7 cellular contexts compared by ENCODE assay signal in genomic region chr1:1013105-1013921, GRCh38. TPM values are rescaled to one million over a fixed set of nuclear protein-coding genes. Genes with fewer than 3 reads are reported as not detected.
DNase-seq lines count a peak whose midpoint lies in the region; ATAC-seq, FAIRE-seq and TF ChIP-seq lines count a peak whose summit lies in the region.

TSS of gene ISG15 (plus strand) at chr1:1013497. CDS start at chr1:1013574, 77 bp downstream.

- H3K9me3 Mint-ChIP-seq in central memory CD8-positive, alpha-beta T cell = no peaks in the 10 kb centered on the region

- H3K4me1 Mint-ChIP-seq in central memory CD8-positive, alpha-beta T cell = peaks cover 27% of the 10 kb centered on the region

- H3K36me3 Mint-ChIP-seq in central memory CD8-positive, alpha-beta T cell (ENCODE audit: insufficient read depth) = peaks cover 12% of the 10 kb centered on the region

- H3K4me3 ChIP-seq in keratinocyte (ENCODE audit: control insufficient read depth in 2 of 3, extremely low read depth in 1 of 3, insufficient read depth in 2 of 3, low read depth in 1 of 3, low read length in 3 of 3) = peak within 1 kb of the TSS; percentile 66 to 91 (median 71)

- ATAC-seq in HG02763 (IDR thresholded peaks at IDR 0.05; ENCODE audit: unreplicated experiment) = peak; percentile 72
- ATAC-seq in central memory CD8-positive, alpha-beta T cell (replicated peaks; ENCODE audit: extremely low read depth, poor library complexity, severe bottlenecking) = peak; percentile 97

- H3K4me3 Mint-ChIP-seq in central memory CD8-positive, alpha-beta T cell = peak within 1 kb of the TSS; percentile 98

- no peaks in the 10 kb centered on the region for H4K20me1 ChIP-seq in keratinocyte (ENCODE audit: control insufficient read depth, extremely low read depth, insufficient read depth, low read length)

- dilution Hi-C loops in keratinocyte (cut with MboI; ENCODE audit: extremely low pct_ligation_motif_present, low sequenced_read_pairs) = no loop called here

- DNase-seq in NCI-H2171 (lab: John Stamatoyannopoulos, UW) (peak; percentile 38), keratinocyte (ENCODE audit: low read depth, low spot score) (no peak)
- peak; percentile 75 for DNase-seq in activated CD4-positive, CD25-positive, alpha-beta regulatory T cell treated with anti-CD3 and anti-CD28 coated beads, Interleukin-2, amount 50 U/mL, for 16 hours (ENCODE audit: low read depth, low spot score)
- DNase-seq in central memory CD8-positive, alpha-beta T cell (ENCODE audit: low spot score in 2 of 2) = peak; percentile 77 to 86
- peak; percentile 68 to 76 for DNase-seq in stimulated activated CD4-positive, alpha-beta T cell treated with anti-CD3 and anti-CD28 coated beads, Interleukin-15, amount 100 ng/mL, for 1 hour (ENCODE audit: low read depth in 1 of 2, low spot score in 1 of 2)

- TF ChIP-seq CTCF in keratinocyte (optimal IDR thresholded peaks at IDR 0.05 in 1 of 3, IDR thresholded peaks at IDR 0.05 in 1 of 3, conservative IDR thresholded peaks at IDR 0.05 in 1 of 3; ENCODE audit: extremely low read depth in 1 of 3, insufficient read depth in 2 of 3, low read length in 3 of 3) = no peak

- H3K27me3 ChIP-seq in keratinocyte (ENCODE audit: control insufficient read depth, extremely low read depth, insufficient read depth, low read length) = no peaks in the 10 kb centered on the region

- no peak for FAIRE-seq in keratinocyte (lab: Jason Lieb, UNC)

- H3K9ac ChIP-seq in keratinocyte (ENCODE audit: control insufficient read depth, extremely low read depth, insufficient read depth, low read length) = peak within 1 kb of the TSS; percentile 83

- peaks cover 8% of the 10 kb centered on the region for H3K79me2 ChIP-seq in keratinocyte (ENCODE audit: control insufficient read depth, insufficient read depth, low read length)

- peak within 1 kb of the TSS; percentile 77 for H2AFZ ChIP-seq in keratinocyte (ENCODE audit: control insufficient read depth, low read length)

- peak; percentile 95 for TF ChIP-seq POLR2A in GM15510 (IDR thresholded peaks at IDR 0.05; ENCODE audit: borderline replicate concordance, extremely low read depth, insufficient read length)

- peaks cover 12% of the 10 kb centered on the region for H3K4me1 ChIP-seq in keratinocyte (ENCODE audit: control insufficient read depth, extremely low read depth, insufficient read depth, low read length)

- H3K9me1 ChIP-seq in keratinocyte (ENCODE audit: control insufficient read depth, extremely low read depth, insufficient read depth, low read length) = no peaks in the 10 kb centered on the region

- peak within 1 kb of the TSS; percentile 99 for H3K27ac Mint-ChIP-seq in central memory CD8-positive, alpha-beta T cell (ENCODE audit: low read depth)

- H3K27me3 Mint-ChIP-seq in central memory CD8-positive, alpha-beta T cell = peaks cover 9% of the 10 kb centered on the region

- peak within 1 kb of the TSS; percentile 85 for H3K27ac ChIP-seq in keratinocyte (ENCODE audit: control insufficient read depth, insufficient read depth, low read length)

- H3K9me3 ChIP-seq in keratinocyte (ENCODE audit: control insufficient read depth, low read depth, low read length) = no peaks in the 10 kb centered on the region

- H3K4me2 ChIP-seq in keratinocyte (ENCODE audit: control insufficient read depth, extremely low read depth, insufficient read depth, low read depth, low read length) = peak within 1 kb of the TSS; percentile 98

- H3K36me3 ChIP-seq in keratinocyte (ENCODE audit: control insufficient read depth in 2 of 2, extremely low read depth in 1 of 2, insufficient read depth in 2 of 2, low read length in 2 of 2) = no peaks in the 10 kb centered on the region

RNA-seq across cellular contexts. Expression of gene ISG15, which starts in this region (rescaled TPM):
- polyA plus RNA-seq in keratinocyte = 222 to 711 TPM (median 246 TPM) in 3 replicates
- 26.1 TPM for polyA plus RNA-seq in keratinocyte (2011; ENCODE audit: low read depth)
- polyA plus RNA-seq in keratinocyte (2011; cell fraction: cytosol; rRNA removed) = 145 and 468 TPM in 2 replicates
- 104 and 161 TPM in 2 replicates for polyA plus RNA-seq in keratinocyte (2011; cell fraction: nucleus; rRNA removed)
- 16.6 and 445 TPM in 2 replicates for polyA plus RNA-seq in keratinocyte (2012; ENCODE audit: low replicate concordance)
- polyA minus RNA-seq in keratinocyte = 93.8 to 242 TPM (median 129 TPM) in 3 replicates
- polyA minus RNA-seq in keratinocyte (2011; cell fraction: cytosol; rRNA and poly(A)+ RNA removed) = 327 TPM
- 62.5 and 82.8 TPM in 2 replicates for polyA minus RNA-seq in keratinocyte (2011; cell fraction: nucleus; rRNA and poly(A)+ RNA removed)
